In genomic region chr6:167093406-167093921, GRCh38 we compare ENCODE assay signal across 13 cellular contexts. TPM values are rescaled to one million over a fixed set of nuclear protein-coding genes. Genes with fewer than 3 reads are reported as not detected.
DNase-seq lines count a peak whose midpoint lies in the region; ATAC-seq and TF ChIP-seq lines count a peak whose summit lies in the region.
"Had no signal": no experiment of that assay in that cellular context is flagged by ENCODE, and none has a peak within 500 bp of the region (broad histone marks: within the 10 kb centered on the region; RNA-seq: fewer than 3 reads in every experiment).

No MANE protein-coding gene starts in this region.

- no peaks in the 10 kb centered on the region for H3K27me3 Mint-ChIP-seq in activated naive CD8-positive, alpha-beta T cell treated with anti-CD3 and anti-CD28 coated beads, Interleukin-2, amount 10 ng/mL, durations not matched to agents 7 days and 5 days
- H3K27me3 Mint-ChIP-seq in natural killer cell treated with Interleukin-12 subunit alpha and Interleukin-12 subunit beta and Interleukin-15 and Interleukin-18, amount 100 ng/mL, for 72 hours: no peaks in the 10 kb centered on the region

- H3K36me3 Mint-ChIP-seq in activated naive CD8-positive, alpha-beta T cell treated with anti-CD3 and anti-CD28 coated beads, Interleukin-2, amount 10 ng/mL, durations not matched to agents 7 days and 5 days: no peaks in the 10 kb centered on the region
- no peaks in the 10 kb centered on the region for H3K36me3 Mint-ChIP-seq in natural killer cell treated with Interleukin-12 subunit alpha and Interleukin-12 subunit beta and Interleukin-15 and Interleukin-18, amount 100 ng/mL, for 72 hours

- no peak for DNase-seq in activated naive CD8-positive, alpha-beta T cell treated with anti-CD3 and anti-CD28 coated beads, Interleukin-2, amount 10 ng/mL, durations not matched to agents 7 days and 5 days
- DNase-seq in natural killer cell treated with Interleukin-12 subunit alpha and Interleukin-12 subunit beta and Interleukin-15 and Interleukin-18, amount 100 ng/mL, for 72 hours (ENCODE audit: low spot score): no peak
- DNase-seq in GM20000 (ENCODE audit: low spot score) (no peak), NCI-H128 (lab: John Stamatoyannopoulos, UW; ENCODE audit: unreplicated experiment) (no peak), mesenteric fat pad (ENCODE audit: low spot score) (no peak)
- DNase-seq: COR-L47, NCI-H226 had no signal

- H3K4me1 Mint-ChIP-seq in activated naive CD8-positive, alpha-beta T cell treated with anti-CD3 and anti-CD28 coated beads, Interleukin-2, amount 10 ng/mL, durations not matched to agents 7 days and 5 days: peaks cover 51% of the 10 kb centered on the region
- peaks cover 32 to 38% of the 10 kb centered on the region in 2 donors for H3K4me1 Mint-ChIP-seq in natural killer cell treated with Interleukin-12 subunit alpha and Interleukin-12 subunit beta and Interleukin-15 and Interleukin-18, amount 100 ng/mL, for 72 hours (ENCODE audit: low read depth in 2 of 2)

- peak overlapping the region; percentile 47 for H3K4me3 Mint-ChIP-seq in activated naive CD8-positive, alpha-beta T cell treated with anti-CD3 and anti-CD28 coated beads, Interleukin-2, amount 10 ng/mL, durations not matched to agents 7 days and 5 days
- peak overlapping the region; percentile 76 for H3K4me3 Mint-ChIP-seq in natural killer cell treated with Interleukin-12 subunit alpha and Interleukin-12 subunit beta and Interleukin-15 and Interleukin-18, amount 100 ng/mL, for 72 hours

- ATAC-seq in HG02852 (IDR thresholded peaks at IDR 0.05; ENCODE audit: unreplicated experiment): peak; percentile 9
- ATAC-seq in activated naive CD8-positive, alpha-beta T cell treated with anti-CD3 and anti-CD28 coated beads, Interleukin-2, amount 10 ng/mL, durations not matched to agents 7 days and 5 days (ENCODE audit: low read depth): no peak
- no peak for ATAC-seq in natural killer cell treated with Interleukin-12 subunit alpha and Interleukin-12 subunit beta and Interleukin-15 and Interleukin-18, amount 100 ng/mL, for 72 hours
- no peak for ATAC-seq in GM18505 (IDR thresholded peaks at IDR 0.05; ENCODE audit: unreplicated experiment)

- H3K4me3 ChIP-seq in GM08714 (ENCODE audit: low read length): peak overlapping the region; percentile 88

- no peaks in the 10 kb centered on the region for H3K9me3 Mint-ChIP-seq in activated naive CD8-positive, alpha-beta T cell treated with anti-CD3 and anti-CD28 coated beads, Interleukin-2, amount 10 ng/mL, durations not matched to agents 7 days and 5 days
- H3K9me3 Mint-ChIP-seq in natural killer cell treated with Interleukin-12 subunit alpha and Interleukin-12 subunit beta and Interleukin-15 and Interleukin-18, amount 100 ng/mL, for 72 hours: no peaks in the 10 kb centered on the region

- TF ChIP-seq CTCF in GM20000 (IDR thresholded peaks at IDR 0.05; ENCODE audit: extremely low read depth, missing control alignments): no peak

- peak overlapping the region; percentile 77 for H3K27ac Mint-ChIP-seq in activated naive CD8-positive, alpha-beta T cell treated with anti-CD3 and anti-CD28 coated beads, Interleukin-2, amount 10 ng/mL, durations not matched to agents 7 days and 5 days
- H3K27ac Mint-ChIP-seq in natural killer cell treated with Interleukin-12 subunit alpha and Interleukin-12 subunit beta and Interleukin-15 and Interleukin-18, amount 100 ng/mL, for 72 hours: peak overlapping the region; percentile 72 to 76

- POLR2A ChIA-PET in activated naive CD8-positive, alpha-beta T cell treated with anti-CD3 and anti-CD28 coated beads, Interleukin-2, amount 10 ng/mL, durations not matched to agents 7 days and 5 days (lab: Charles Lee): interaction anchor here (1.4 kb wide), 1 partner anchor 29 kb away, joined by 9 read pairs; the partner anchor contains the start of gene CCR6

- no peak for TF ChIP-seq POLR2A in GM18505 (IDR thresholded peaks at IDR 0.05; ENCODE audit: borderline replicate concordance, extremely low read depth, insufficient read depth, insufficient read length)

RNA-seq across cellular contexts. Expression of gene CCR6, which starts 29.4 kb away (rescaled TPM):
- total RNA-seq in activated naive CD8-positive, alpha-beta T cell treated with anti-CD3 and anti-CD28 coated beads, Interleukin-2, amount 10 ng/mL, durations not matched to agents 7 days and 5 days: 1 to 10 TPM; 3.0 to 3.6 TPM
- under 1 TPM in 1 of 2 donors, not detected in 1; 0.17 TPM for total RNA-seq in natural killer cell treated with Interleukin-12 subunit alpha and Interleukin-12 subunit beta and Interleukin-15 and Interleukin-18, amount 100 ng/mL, for 72 hours
- total RNA-seq in mesenteric fat pad: not detected
- total RNA-seq: cerebellum, kidney epithelial cell, osteocyte had no signal
